In the genomic region with DNA sequence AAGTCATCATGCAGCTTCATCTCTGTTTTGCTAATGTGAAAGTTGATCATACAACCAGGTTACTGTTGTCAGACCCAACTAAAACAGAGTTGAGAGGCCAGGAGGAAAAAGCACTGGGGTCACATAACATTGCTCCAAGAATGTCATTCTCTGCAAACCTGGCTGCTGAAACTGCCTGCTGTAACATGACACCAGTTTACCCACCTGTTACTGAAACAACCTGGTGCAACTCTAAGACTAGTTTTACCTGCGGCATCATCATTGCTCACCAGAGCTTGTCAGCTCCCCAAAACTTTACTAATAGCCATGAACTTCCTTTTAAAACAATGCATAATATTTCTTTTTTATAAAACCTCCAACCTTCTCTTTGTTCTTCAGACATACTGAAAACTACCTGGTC, we compare ENCODE assay signal across 24 cellular contexts. TPM values are rescaled to one million over a fixed set of nuclear protein-coding genes. Genes with fewer than 3 reads are reported as not detected.
A peak's percentile ranks its signal among the peaks of the same experiment; 100 is the strongest.
DNase-seq lines count a peak whose midpoint lies in the region; ATAC-seq, FAIRE-seq and TF ChIP-seq lines count a peak whose summit lies in the region.
"Had no signal": no experiment of that assay in that cellular context is flagged by ENCODE, and none has a peak within 500 bp of the region (broad histone marks: within the 10 kb centered on the region; RNA-seq: fewer than 3 reads in every experiment).

No MANE protein-coding gene starts in this region.

- TF ChIP-seq EP300 in Ishikawa (IDR thresholded peaks at IDR 0.05; ENCODE audit: borderline replicate concordance) = no peak

- intact Hi-C loops in PC-9 (cut with micrococcal nuclease; ENCODE audit: unreplicated experiment) = no loop called here
- intact Hi-C loops in activated T-helper 1 cell treated with anti-CD3 and anti-CD28 coated beads, Interleukin-12 subunit alpha, Interleukin-12 subunit beta, Interleukin-2, Interleukin-4 antibody, amounts not matched to agents 30 ng/mL and 10 ng/mL and 1 ng/mL, durations not matched to agents 14 hours and 24 hours and 36 hours (cut with micrococcal nuclease) = loop anchor here (10.0 kb wide), 1 partner anchor 585 kb away; a partner anchor contains a TSS
- intact Hi-C loops in kidney (cut with DNase I) = no loop called here

- H3K27ac ChIP-seq in PC-9 = peak overlapping the region; percentile 65
- H3K27ac ChIP-seq in kidney (ENCODE audit: low read depth in 2 of 2, low read length in 2 of 2) = no peak overlapping the region

- no peak overlapping the region for H2AFZ ChIP-seq in PC-9

- BruUV-seq in PC-9 (replicated peaks; lab: Mats Ljungman, UMichigan) = no TSS peak

- no peak for ATAC-seq in naive thymus-derived CD8-positive, alpha-beta T cell

- H3K27ac Mint-ChIP-seq in activated T-helper 1 cell treated with anti-CD3 and anti-CD28 coated beads, Interleukin-12 subunit alpha, Interleukin-12 subunit beta, Interleukin-2, Interleukin-4 antibody, amounts not matched to agents 30 ng/mL and 10 ng/mL and 1 ng/mL, durations not matched to agents 14 hours and 24 hours and 36 hours = no peak overlapping the region
- peak overlapping the region in 3 of 10 donors; percentile 29 to 76 (median 44) for H3K27ac Mint-ChIP-seq in naive thymus-derived CD8-positive, alpha-beta T cell
- H3K27ac Mint-ChIP-seq: CD14-positive monocyte; T-helper 1 cell treated with Interleukin-12 subunit alpha and Interleukin-12 subunit beta and Interleukin-4 antibody, amounts not matched to agents 30 μg/mL and 1 μg/mL, for 36 hours had no signal

- TF ChIP-seq CTCF in PC-9 (conservative IDR thresholded peaks at IDR 0.05) (no peak), kidney (IDR thresholded peaks at IDR 0.05; ENCODE audit: borderline replicate concordance, extremely low read depth, insufficient read depth) (no peak)

- CTCF ChIA-PET in PC-9 (lab: Charles Lee) = no interaction called here

- no peaks in the 10 kb centered on the region for H3K9me3 Mint-ChIP-seq in activated T-helper 1 cell treated with anti-CD3 and anti-CD28 coated beads, Interleukin-12 subunit alpha, Interleukin-12 subunit beta, Interleukin-2, Interleukin-4 antibody, amounts not matched to agents 30 ng/mL and 10 ng/mL and 1 ng/mL, durations not matched to agents 14 hours and 24 hours and 36 hours
- no peaks in the 10 kb centered on the region for H3K9me3 Mint-ChIP-seq in naive thymus-derived CD8-positive, alpha-beta T cell
- H3K9me3 Mint-ChIP-seq: T-helper 1 cell treated with Interleukin-12 subunit alpha and Interleukin-12 subunit beta and Interleukin-4 antibody, amounts not matched to agents 30 μg/mL and 1 μg/mL, for 36 hours had no signal

- H3K36me3 ChIP-seq in PC-9 (ENCODE audit: low read depth) (no peaks in the 10 kb centered on the region), kidney (ENCODE audit: control insufficient read depth in 1 of 2, insufficient read depth in 2 of 2, low read length in 2 of 2) (no peaks in the 10 kb centered on the region)

- TF ChIP-seq RAD21 in Ishikawa (IDR thresholded peaks at IDR 0.05; ENCODE audit: low read depth) = no peak

- H3K4me1 Mint-ChIP-seq in activated T-helper 1 cell treated with anti-CD3 and anti-CD28 coated beads, Interleukin-12 subunit alpha, Interleukin-12 subunit beta, Interleukin-2, Interleukin-4 antibody, amounts not matched to agents 30 ng/mL and 10 ng/mL and 1 ng/mL, durations not matched to agents 14 hours and 24 hours and 36 hours (ENCODE audit: low read depth) = peaks cover 10% of the 10 kb centered on the region
- H3K4me1 Mint-ChIP-seq in naive thymus-derived CD8-positive, alpha-beta T cell = peaks cover 8 to 14% (median 11%) of the 10 kb centered on the region in 4 donors

- H3F3A ChIP-seq in PC-9 (ENCODE audit: insufficient read depth, low read depth) = 0 out of 2 replicates have a peak, but pooled peaks cover 9% of the 10 kb centered on the region

- H3K9me2 ChIP-seq in PC-9 (ENCODE audit: insufficient read depth) = no peaks in the 10 kb centered on the region

- peak; percentile 23 for DNase-seq in NCI-H748 (lab: John Stamatoyannopoulos, UW; ENCODE audit: unreplicated experiment)
- DNase-seq in NCI-H748 treated with DMSO at 0.1 percent for 48 hours (lab: John Stamatoyannopoulos, UW) = no peak
- DNase-seq in PC-9 = peak in 1 of 2 experiments; percentile 63
- peak; percentile 41 for DNase-seq in left kidney (ENCODE audit: low read depth, low spot score)
- DNase-seq in activated T-helper 1 cell treated with anti-CD3 and anti-CD28 coated beads, Interleukin-12 subunit alpha, Interleukin-12 subunit beta, Interleukin-2, Interleukin-4 antibody, amounts not matched to agents 30 ng/mL and 10 ng/mL and 1 ng/mL, durations not matched to agents 14 hours and 24 hours and 36 hours (ENCODE audit: low spot score) = no peak
- no peak for DNase-seq in kidney
- no peak for DNase-seq in naive thymus-derived CD8-positive, alpha-beta T cell
- DNase-seq: EL, GF-D8, GOT3, IMR-90, NCI-H1694, NCI-H2081, NCI-H2227 treated with DMSO at 0.1 percent for 48 hours, NCI-H510A, OCI-M1, RPMI8226, SHP77 had no signal

- H3K4me1 ChIP-seq in PC-9 (replicated peaks; ENCODE audit: insufficient read depth) (peaks cover 13% of the 10 kb centered on the region; the same call in 1 of the 2 replicates), kidney (ENCODE audit: control insufficient read depth in 1 of 2, insufficient read depth in 1 of 2, low read depth in 1 of 2, low read length in 2 of 2) (peaks cover 5 to 9% of the 10 kb centered on the region in 2 donors)

- no peaks in the 10 kb centered on the region for H3K27me3 Mint-ChIP-seq in activated T-helper 1 cell treated with anti-CD3 and anti-CD28 coated beads, Interleukin-12 subunit alpha, Interleukin-12 subunit beta, Interleukin-2, Interleukin-4 antibody, amounts not matched to agents 30 ng/mL and 10 ng/mL and 1 ng/mL, durations not matched to agents 14 hours and 24 hours and 36 hours (ENCODE audit: insufficient read depth)
- H3K27me3 Mint-ChIP-seq in naive thymus-derived CD8-positive, alpha-beta T cell = no peaks in the 10 kb centered on the region

- no peaks in the 10 kb centered on the region for H3K27me3 ChIP-seq in PC-9 (ENCODE audit: insufficient read depth, low read depth)

- POLR2A ChIA-PET in PC-9 (lab: Charles Lee; ENCODE audit: unreplicated experiment) = no interaction called here
- POLR2A ChIA-PET in naive thymus-derived CD8-positive, alpha-beta T cell (lab: Charles Lee) = interaction anchor here (0.6 to 0.7 kb wide), 3 partner anchors 45 to 124 kb away, joined by 3 read pairs; no protein-coding TSS in a partner anchor

- no peaks in the 10 kb centered on the region for H3K36me3 Mint-ChIP-seq in activated T-helper 1 cell treated with anti-CD3 and anti-CD28 coated beads, Interleukin-12 subunit alpha, Interleukin-12 subunit beta, Interleukin-2, Interleukin-4 antibody, amounts not matched to agents 30 ng/mL and 10 ng/mL and 1 ng/mL, durations not matched to agents 14 hours and 24 hours and 36 hours (ENCODE audit: low read depth)
- no peaks in the 10 kb centered on the region for H3K36me3 Mint-ChIP-seq in naive thymus-derived CD8-positive, alpha-beta T cell
- H3K36me3 Mint-ChIP-seq: CD14-positive monocyte had no signal

- H3K9me3 ChIP-seq in PC-9 (ENCODE audit: insufficient read depth, low read depth) (no peaks in the 10 kb centered on the region), kidney (ENCODE audit: control insufficient read depth in 1 of 2, low read length in 2 of 2) (no peaks in the 10 kb centered on the region)

- no peak overlapping the region for H3K4me3 Mint-ChIP-seq in activated T-helper 1 cell treated with anti-CD3 and anti-CD28 coated beads, Interleukin-12 subunit alpha, Interleukin-12 subunit beta, Interleukin-2, Interleukin-4 antibody, amounts not matched to agents 30 ng/mL and 10 ng/mL and 1 ng/mL, durations not matched to agents 14 hours and 24 hours and 36 hours
- H3K4me3 Mint-ChIP-seq in naive thymus-derived CD8-positive, alpha-beta T cell = no peak overlapping the region
- H3K4me3 Mint-ChIP-seq: CD14-positive monocyte; T-helper 1 cell treated with Interleukin-12 subunit alpha and Interleukin-12 subunit beta and Interleukin-4 antibody, amounts not matched to agents 30 μg/mL and 1 μg/mL, for 36 hours had no signal

- H4K20me1 ChIP-seq in PC-9 (ENCODE audit: insufficient read depth) = no peaks in the 10 kb centered on the region

- 0 out of 2 replicates have a peak overlapping the region, but pooled peaks have one; percentile 6 for H3K4me2 ChIP-seq in PC-9

- H3K79me2 ChIP-seq in PC-9 (ENCODE audit: low read depth) = no peaks in the 10 kb centered on the region

- H3K9ac ChIP-seq in kidney (ENCODE audit: low read length in 2 of 2) = no peak overlapping the region

- H3K4me3 ChIP-seq in PC-9 (no peak overlapping the region), kidney (ENCODE audit: low read length in 2 of 2) (no peak overlapping the region)

- FAIRE-seq in kidney (lab: Jason Lieb, UNC) = no peak
- FAIRE-seq: HTR-8/SVneo had no signal

TF ChIP-seq in Ishikawa, 13 proteins besides CTCF, POLR2A, EP300 and RAD21:
- peak; percentile 33; the same call in 1 of the 2 replicates for TF ChIP-seq TEAD4 (IDR thresholded peaks at IDR 0.05)
- TF ChIP-seq YY1 (IDR thresholded peaks at IDR 0.05; ENCODE audit: low read depth) = no peak

RNA-seq across cellular contexts. Expression of a gene that starts 30.7 kb away (rescaled TPM):
- 0.11 and 0.15 TPM in 2 replicates for total RNA-seq in PC-9 (2021)
- total RNA-seq in activated T-helper 1 cell treated with anti-CD3 and anti-CD28 coated beads, Interleukin-12 subunit alpha, Interleukin-12 subunit beta, Interleukin-2, Interleukin-4 antibody, amounts not matched to agents 30 ng/mL and 10 ng/mL and 1 ng/mL, durations not matched to agents 14 hours and 24 hours and 36 hours = 0.31 and 1.1 TPM in 2 replicates
- 28.7 TPM for total RNA-seq in kidney
- 25.1 TPM for polyA plus RNA-seq in kidney (ENCODE audit: insufficient read depth, low read depth, low replicate concordance)
- total RNA-seq in naive thymus-derived CD8-positive, alpha-beta T cell = under 1 TPM in 1 of 2 experiments, not detected in 1; 0.49 TPM
- 1 to 10 TPM in 2 of 3 donors, under 1 TPM in 1; 0.39 to 1.1 (median 1.0) TPM for polyA plus RNA-seq in naive thymus-derived CD8-positive, alpha-beta T cell
- total RNA-seq: A172, IMR-90 had no signal
- polyA plus RNA-seq: AG04450, IMR-90 had no signal

RNA-seq across cellular contexts. Expression of a gene that starts 48.8 kb away (rescaled TPM):
- total RNA-seq in PC-9 (2021) = 32.3 and 35.8 TPM in 2 replicates
- 109 and 110 TPM in 2 replicates for total RNA-seq in activated T-helper 1 cell treated with anti-CD3 and anti-CD28 coated beads, Interleukin-12 subunit alpha, Interleukin-12 subunit beta, Interleukin-2, Interleukin-4 antibody, amounts not matched to agents 30 ng/mL and 10 ng/mL and 1 ng/mL, durations not matched to agents 14 hours and 24 hours and 36 hours
- 60.4 TPM for total RNA-seq in kidney
- 34.2 TPM for polyA plus RNA-seq in kidney (ENCODE audit: insufficient read depth, low read depth, low replicate concordance)
- 100 to 1,000 TPM in 1 of 2 experiments, 10 to 100 TPM in 1; 93.2 to 102 TPM for total RNA-seq in naive thymus-derived CD8-positive, alpha-beta T cell
- polyA plus RNA-seq in naive thymus-derived CD8-positive, alpha-beta T cell = 10 to 100 TPM; 15.0 to 16.5 (median 16.2) TPM

Comparison
In these comparisons a context has a peak if more than half of its experiments do, and no peak if none do; other contexts are left out.
1. DNase-seq: peak in NCI-H748 (single experiment) and left kidney (single experiment); none in NCI-H748 treated with DMSO at 0.1 percent for 48 hours (single experiment), activated T-helper 1 cell treated with anti-CD3 and anti-CD28 coated beads, Interleukin-12 subunit alpha, Interleukin-12 subunit beta, Interleukin-2, Interleukin-4 antibody, amounts not matched to agents 30 ng/mL and 10 ng/mL and 1 ng/mL, durations not matched to agents 14 hours and 24 hours and 36 hours (single experiment), kidney (single experiment) and naive thymus-derived CD8-positive, alpha-beta T cell (0 of 10).
2. RNA of a gene that starts 30.7 kb away (total RNA-seq): 28.7 TPM in kidney (single experiment); 0.49 TPM in naive thymus-derived CD8-positive, alpha-beta T cell, 0.31 to 1.1 TPM in activated T-helper 1 cell treated with anti-CD3 and anti-CD28 coated beads, Interleukin-12 subunit alpha, Interleukin-12 subunit beta, Interleukin-2, Interleukin-4 antibody, amounts not matched to agents 30 ng/mL and 10 ng/mL and 1 ng/mL, durations not matched to agents 14 hours and 24 hours and 36 hours and 0.11 to 0.15 TPM in PC-9; every median in the first group is over 10 times any median in the second.